8 cellular contexts compared by ENCODE assay signal in the genomic region with DNA sequence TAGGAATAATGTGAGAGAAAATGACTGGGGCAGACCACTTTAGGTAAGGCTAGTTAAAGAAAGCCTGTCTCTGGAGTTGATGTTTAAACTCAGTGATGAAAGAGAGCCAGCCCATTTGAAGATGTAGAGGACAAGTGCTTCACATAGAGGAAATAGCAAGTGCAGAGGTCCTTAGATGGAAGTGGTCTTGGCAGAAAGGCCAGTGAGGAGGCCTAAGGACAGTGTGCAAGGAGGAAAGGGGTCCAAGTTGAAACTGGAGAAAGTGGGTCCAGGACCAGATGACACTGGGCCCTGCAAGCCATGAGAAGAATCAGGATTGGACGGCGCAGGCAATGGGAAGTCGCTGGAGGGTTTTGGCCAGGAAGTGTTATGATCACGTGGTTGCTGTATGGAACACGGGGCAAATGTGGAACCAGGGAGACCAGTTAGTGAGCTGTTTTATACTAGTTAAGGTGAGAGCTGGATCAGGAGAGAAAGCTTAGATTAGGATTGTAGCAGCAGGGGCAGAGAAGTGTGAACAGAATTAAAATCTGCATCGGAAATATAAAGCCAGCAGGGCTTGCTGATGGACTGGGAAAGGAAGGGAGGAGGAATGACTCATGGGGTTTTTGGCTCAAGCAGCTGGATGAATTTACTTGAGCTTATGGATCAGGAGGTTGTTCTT. TPM values are rescaled to one million over a fixed set of nuclear protein-coding genes. Genes with fewer than 3 reads are reported as not detected.
DNase-seq lines count a peak whose midpoint lies in the region; ATAC-seq and TF ChIP-seq lines count a peak whose summit lies in the region.

No MANE protein-coding gene starts in this region.

- H3K4me3 ChIP-seq in PC-3 (ENCODE audit: low read length) (no peak overlapping the region), coronary artery (peak overlapping the region; percentile 63), muscle layer of colon (ENCODE audit: low read depth in 1 of 2, low read length in 2 of 2) (peak overlapping the region; percentile 10 to 53), testis (no peak overlapping the region)

- DNase-seq in activated T-cell treated with anti-CD3 and anti-CD28 coated beads, Interleukin-2, amount 50 U/mL, for 24 hours = no peak
- DNase-seq in activated T-cell treated with anti-CD3 and anti-CD28 coated beads for 4 hours (no peak), PC-3 (peak; percentile 43), coronary artery (ENCODE audit: low spot score) (no peak), testis (no peak), GM20000 (ENCODE audit: low spot score) (no peak)

- no peaks in the 10 kb centered on the region for H3F3A ChIP-seq in PC-3 (ENCODE audit: low read length, unreplicated experiment)

- H3K9ac ChIP-seq in PC-3 (ENCODE audit: low read length) = no peak overlapping the region
- H3K9ac ChIP-seq in muscle layer of colon (ENCODE audit: low read length) = peak overlapping the region; percentile 37

- H3K27ac ChIP-seq in PC-3 (ENCODE audit: low read length) (peak overlapping the region; percentile 46; the same call in 1 of the 2 replicates), coronary artery (peak overlapping the region; percentile 0 to 70), muscle layer of colon (ENCODE audit: low read depth, low read length) (peak overlapping the region; percentile 47), testis (no peak overlapping the region)

- H3K36me3 ChIP-seq in PC-3 (ENCODE audit: low read depth, low read length) (no peaks in the 10 kb centered on the region), muscle layer of colon (ENCODE audit: insufficient read depth, low read length) (no peaks in the 10 kb centered on the region), testis (ENCODE audit: low read depth, missing control alignments) (no peaks in the 10 kb centered on the region)

- H3K27me3 Mint-ChIP-seq in activated T-cell treated with anti-CD3 and anti-CD28 coated beads, Interleukin-2, amount 50 U/mL, for 24 hours = no peaks in the 10 kb centered on the region

- no peaks in the 10 kb centered on the region for H4K20me1 ChIP-seq in PC-3 (ENCODE audit: low read length)

- peak; percentile 86 for ATAC-seq in PC-3
- ATAC-seq in HG02870 (IDR thresholded peaks at IDR 0.05; ENCODE audit: unreplicated experiment) = no peak

- intact Hi-C loops in PC-3 (cut with micrococcal nuclease) = loop anchor here (1.0 to 10.0 kb wide), 2 partner anchors 33 to 45 kb away; partner anchors contain the start of gene SCAANT1
- intact Hi-C loops in testis (cut with DNase I; ENCODE audit: low total_unique reads) = no loop called here

- TF ChIP-seq CTCF in PC-3 (conservative IDR thresholded peaks at IDR 0.05; ENCODE audit: low read depth, low read length) (no peak), coronary artery (IDR thresholded peaks at IDR 0.05) (no peak), testis (IDR thresholded peaks at IDR 0.05) (no peak), GM20000 (IDR thresholded peaks at IDR 0.05; ENCODE audit: extremely low read depth, missing control alignments) (no peak)

- no peaks in the 10 kb centered on the region for H3K79me2 ChIP-seq in PC-3 (ENCODE audit: low read length)

- no peak overlapping the region for H3K4me3 Mint-ChIP-seq in activated T-cell treated with anti-CD3 and anti-CD28 coated beads, Interleukin-2, amount 50 U/mL, for 24 hours

- BruUV-seq in PC-3 (replicated peaks; lab: Mats Ljungman, UMichigan) = no TSS peak

- no peak overlapping the region for H2AFZ ChIP-seq in PC-3 (ENCODE audit: low read length)

- peak overlapping the region; percentile 60 for H3K27ac Mint-ChIP-seq in activated T-cell treated with anti-CD3 and anti-CD28 coated beads, Interleukin-2, amount 50 U/mL, for 24 hours

- H3K27me3 ChIP-seq in PC-3 (ENCODE audit: low read length) = no peaks in the 10 kb centered on the region
- no peaks in the 10 kb centered on the region for H3K27me3 ChIP-seq in muscle layer of colon (ENCODE audit: control insufficient read depth in 1 of 2, insufficient read depth in 2 of 2, low read length in 2 of 2)
- H3K27me3 ChIP-seq in testis = no peaks in the 10 kb centered on the region

- TF ChIP-seq POLR2A in testis (IDR thresholded peaks at IDR 0.05) = no peak

- H3K4me2 ChIP-seq in PC-3 (ENCODE audit: low read length) = peak overlapping the region; percentile 66

- POLR2A ChIA-PET in PC-3 (lab: Charles Lee; ENCODE audit: unreplicated experiment) = no interaction called here

- peaks cover 63% of the 10 kb centered on the region for H3K4me1 Mint-ChIP-seq in activated T-cell treated with anti-CD3 and anti-CD28 coated beads, Interleukin-2, amount 50 U/mL, for 24 hours (ENCODE audit: low read depth)

- H3K9me3 Mint-ChIP-seq in activated T-cell treated with anti-CD3 and anti-CD28 coated beads, Interleukin-2, amount 50 U/mL, for 24 hours = no peaks in the 10 kb centered on the region

- peaks cover 35% of the 10 kb centered on the region for H3K36me3 Mint-ChIP-seq in activated T-cell treated with anti-CD3 and anti-CD28 coated beads, Interleukin-2, amount 50 U/mL, for 24 hours (ENCODE audit: low read depth)

- H3K9me3 ChIP-seq in PC-3 (ENCODE audit: low read length) (no peaks in the 10 kb centered on the region), muscle layer of colon (ENCODE audit: low read length) (no peaks in the 10 kb centered on the region), testis (no peaks in the 10 kb centered on the region)

- H3K4me1 ChIP-seq in PC-3 (ENCODE audit: insufficient read depth, low read length) = peaks cover 4% of the 10 kb centered on the region; the same call in 1 of the 2 replicates
- peaks cover 49% of the 10 kb centered on the region for H3K4me1 ChIP-seq in muscle layer of colon (ENCODE audit: insufficient read depth, low read length)
- no peaks in the 10 kb centered on the region for H3K4me1 ChIP-seq in testis

- CTCF ChIA-PET in PC-3 (lab: Charles Lee) = interaction anchor here (0.6 to 1.0 kb wide), 3 partner anchors 11 to 24 kb away, joined by 3 to 13 read pairs (median 8); no protein-coding TSS in a partner anchor

- H3K9me2 ChIP-seq in PC-3 (replicated peaks; ENCODE audit: low read length) = no peaks in the 10 kb centered on the region

- WGBS in testis, 2 donors = 40 to 52% methylated on average over 6 of the region's 6 CpGs

RNA-seq across cellular contexts. Expression of gene SCAANT1, which starts 48.0 kb away (rescaled TPM):
- not detected in 2 replicates for total RNA-seq in PC-3 (2014; rRNA removed)
- not detected for total RNA-seq in testis
- polyA plus RNA-seq in testis (ENCODE audit: insufficient read depth, low read depth, low replicate concordance) = 4.4 TPM

Comparison
In these comparisons a context has a peak if more than half of its experiments do, and no peak if none do; other contexts are left out.
1. H3K27ac ChIP-seq: peak in PC-3 (single experiment), coronary artery (2 of 2) and muscle layer of colon (single experiment); none in testis (0 of 2).
2. H3K4me3 ChIP-seq: peak in coronary artery (single experiment) and muscle layer of colon (2 of 2); none in PC-3 (single experiment) and testis (0 of 2).